32 cellular contexts compared by ENCODE assay signal in the genomic region with DNA sequence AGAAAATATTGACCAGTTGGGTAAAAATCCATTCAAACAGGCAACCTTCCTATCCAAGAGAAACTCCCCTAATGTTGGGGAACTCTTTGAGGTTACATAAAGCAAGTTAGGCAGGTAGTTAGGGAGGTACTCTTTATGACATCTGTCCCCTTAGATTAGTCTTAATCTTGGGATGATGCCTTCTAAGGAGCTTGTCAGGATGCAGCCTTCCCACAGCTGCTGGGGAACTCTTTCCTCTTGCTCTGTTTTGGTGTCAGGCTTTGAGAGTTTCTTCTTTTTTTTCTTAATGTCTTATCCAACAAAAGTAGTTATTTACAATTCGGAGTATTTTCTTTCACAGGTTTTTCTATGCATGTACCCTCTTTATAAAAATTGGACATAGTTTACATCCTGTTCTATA.
"Had no signal": no experiment of that assay in that cellular context is flagged by ENCODE, and none has a peak within 500 bp of the region (broad histone marks: within the 10 kb centered on the region; RNA-seq: fewer than 3 reads in every experiment).

No MANE protein-coding gene starts in this region.

- H3K27ac ChIP-seq: brain microvascular endothelial cell, esophagus muscularis mucosa, foreskin keratinocyte, heart right ventricle, hepatocyte had no signal

- H3K4me1 ChIP-seq: esophagus muscularis mucosa, foreskin keratinocyte, heart right ventricle had no signal

- DNase-seq: activated CD4-positive, alpha-beta memory T cell treated with anti-CD3 and anti-CD28 coated beads, Interleukin-2, amount 10 ng/mL, durations not matched to agents 7 days and 5 days; activated CD4-positive, alpha-beta T cell treated with anti-CD3 and anti-CD28 coated beads for 1 hour; activated CD4-positive, alpha-beta T cell treated with anti-CD3 and anti-CD28 coated beads for 4 hours; activated CD4-positive, alpha-beta T cell treated with anti-CD3 and anti-CD28 coated beads, Interleukin-2, amount 10 ng/mL, durations not matched to agents 7 days and 5 days; activated CD4-positive, alpha-beta T cell treated with anti-CD3 and anti-CD28 coated beads, Interleukin-2, amount 50 U/mL, for 4 hours; activated CD8-positive, alpha-beta memory T cell treated with anti-CD3 and anti-CD28 coated beads, Interleukin-2, amount 50 U/mL, for 48 hours; activated gamma-delta T cell; activated naive CD4-positive, alpha-beta T cell; activated naive CD4-positive, alpha-beta T cell treated with anti-CD3 and anti-CD28 coated beads, Interleukin-2, amount 10 ng/mL, durations not matched to agents 7 days and 5 days; activated naive CD8-positive, alpha-beta T cell treated with anti-CD3 and anti-CD28 coated beads, Interleukin-2, amount 10 ng/mL, durations not matched to agents 7 days and 5 days; activated T-cell treated with anti-CD3 and anti-CD28 coated beads for 4 hours; activated T-cell treated with anti-CD3 and anti-CD28 coated beads, Interleukin-2, amount 50 U/mL, for 24 hours; activated T-cell treated with anti-CD3 and anti-CD28 coated beads, Interleukin-2, amount 50 U/mL, for 72 hours; anterior cingulate cortex; brain microvascular endothelial cell; caudate nucleus; cortex of kidney; dermis blood vessel endothelial cell; effector CD4-positive, alpha-beta T cell; effector memory CD8-positive, alpha-beta T cell; erythroblast; foreskin keratinocyte; gastrocnemius medialis; heart right ventricle; T-helper 2 cell had no signal

- ATAC-seq: activated naive CD4-positive, alpha-beta T cell treated with anti-CD3 and anti-CD28 coated beads, Interleukin-2, amount 50 U/mL, for 72 hours; activated T-cell treated with anti-CD3 and anti-CD28 coated beads, Interleukin-2, amount 50 U/mL, for 72 hours; effector memory CD8-positive, alpha-beta T cell; foreskin keratinocyte; heart right ventricle; WTC11 had no signal

- H3K27me3 ChIP-seq: brain microvascular endothelial cell, esophagus muscularis mucosa, foreskin keratinocyte, gastrocnemius medialis, heart right ventricle, hepatocyte had no signal

- H3K36me3 ChIP-seq: brain microvascular endothelial cell, esophagus muscularis mucosa, gastrocnemius medialis, heart right ventricle had no signal

- FAIRE-seq: astrocyte, bronchial epithelial cell, colon had no signal

- H3K9me3 ChIP-seq: esophagus muscularis mucosa, gastrocnemius medialis, heart right ventricle had no signal

- H3K4me3 ChIP-seq: esophagus muscularis mucosa, gastrocnemius medialis, heart right ventricle, hepatocyte had no signal
